In genomic region chr6:79084693-79085092, GRCh38 we compare ENCODE assay signal across 1 cellular context.
A peak's percentile ranks its signal among the peaks of the same experiment; 100 is the strongest.
TF ChIP-seq lines count a peak whose summit lies in the region.

No MANE protein-coding gene starts in this region.

TF ChIP-seq in HepG2, 621 proteins besides CTCF, POLR2A, EP300 and RAD21 (continued from another document):
- TF ChIP-seq RERE (CRISPR knock-in tag; IDR thresholded peaks at IDR 0.05; ENCODE audit: low read depth) (no peak), TEAD3 (CRISPR knock-in tag; optimal IDR thresholded peaks at IDR 0.05; ENCODE audit: borderline replicate concordance) (no peak), CEBPB (IDR thresholded peaks at IDR 0.05; ENCODE audit: borderline replicate concordance, low read depth, low read length) (0 out of 2 replicates have a peak, but pooled peaks have one; percentile 1), SNAPC4 (CRISPR knock-in tag; IDR thresholded peaks at IDR 0.05) (no peak), POLR2AphosphoS2 (IDR thresholded peaks at IDR 0.05; ENCODE audit: low read depth, low read length) (no peak), ZNF609 (CRISPR knock-in tag; IDR thresholded peaks at IDR 0.05; ENCODE audit: borderline replicate concordance) (no peak), NR2F6 (IDR thresholded peaks at IDR 0.05) (0 out of 2 replicates have a peak, but pooled peaks have one; percentile 16), NR2F6 (CRISPR knock-in tag; IDR thresholded peaks at IDR 0.05) (no peak), ZMAT3 (CRISPR knock-in tag; conservative IDR thresholded peaks at IDR 0.05) (no peak)
